13 cellular contexts compared by ENCODE assay signal in genomic region chr10:99532194-99532593, GRCh38. TPM values are rescaled to one million over a fixed set of nuclear protein-coding genes. Genes with fewer than 3 reads are reported as not detected.
DNase-seq lines count a peak whose midpoint lies in the region; ATAC-seq, FAIRE-seq and TF ChIP-seq lines count a peak whose summit lies in the region.
"Had no signal": no experiment of that assay in that cellular context is flagged by ENCODE, and none has a peak within 500 bp of the region (broad histone marks: within the 10 kb centered on the region; RNA-seq: fewer than 3 reads in every experiment).

No MANE protein-coding gene starts in this region.

- no peak for ATAC-seq in natural killer cell treated with Interleukin-12 subunit alpha and Interleukin-12 subunit beta and Interleukin-15 and Interleukin-18, amount 100 ng/mL, for 72 hours
- no peak for ATAC-seq in GM21381 (IDR thresholded peaks at IDR 0.05; ENCODE audit: unreplicated experiment)

- H3K27ac ChIP-seq in BLaER1, result no peak overlapping the region
- no peak overlapping the region for H3K27ac ChIP-seq in coronary artery
- H3K27ac ChIP-seq in small intestine (ENCODE audit: low read depth in 1 of 2, low read length in 1 of 2), result peak overlapping the region in 1 of 2 donors; percentile 87
- no peak overlapping the region for H3K27ac ChIP-seq in ovary
- H3K27ac ChIP-seq: parathyroid adenoma had no signal

- no peak overlapping the region for H3K9ac ChIP-seq in BLaER1
- H3K9ac ChIP-seq: parathyroid adenoma had no signal

- H3K4me3 Mint-ChIP-seq in natural killer cell treated with Interleukin-12 subunit alpha and Interleukin-12 subunit beta and Interleukin-15 and Interleukin-18, amount 100 ng/mL, for 72 hours, result peak overlapping the region; percentile 37

- TF ChIP-seq EP300 in ovary (IDR thresholded peaks at IDR 0.05), result no peak

- DNase-seq in HAP-1 (ENCODE audit: low spot score in 2 of 2), result no peak
- DNase-seq in coronary artery (ENCODE audit: low spot score), result no peak
- no peak for DNase-seq in natural killer cell treated with Interleukin-12 subunit alpha and Interleukin-12 subunit beta and Interleukin-15 and Interleukin-18, amount 100 ng/mL, for 72 hours (ENCODE audit: low spot score)
- no peak for DNase-seq in small intestine
- no peak for DNase-seq in ovary
- DNase-seq in HUDEP-2 (lab: John Stamatoyannopoulos, UW; ENCODE audit: unreplicated experiment in 76 of 76), result no peak
- DNase-seq: NCI-H1105 had no signal

- TF ChIP-seq CTCF in coronary artery (IDR thresholded peaks at IDR 0.05), result no peak
- TF ChIP-seq CTCF in ovary (IDR thresholded peaks at IDR 0.05), result no peak

- no peak for TF ChIP-seq POLR2A in ovary (IDR thresholded peaks at IDR 0.05)

- in situ Hi-C loops in HAP-1 (cut with MboI; ENCODE audit: low sequenced_read_pairs), result loop anchor here (5.0 kb wide), 1 partner anchor 100 kb away; the partner anchor contains the start of gene GOT1

- H3K27me3 ChIP-seq in BLaER1 (peaks cover 100% of the 10 kb centered on the region), HAP-1 (ENCODE audit: low read depth) (no peaks in the 10 kb centered on the region), small intestine (ENCODE audit: control insufficient read depth in 2 of 2, insufficient read depth in 2 of 2, low read length in 2 of 2) (peaks cover 24 to 38% of the 10 kb centered on the region in 2 donors), ovary (no peaks in the 10 kb centered on the region)

- H3K36me3 ChIP-seq in BLaER1, result no peaks in the 10 kb centered on the region
- H3K36me3 ChIP-seq in HAP-1 (replicated peaks), result no peaks in the 10 kb centered on the region; the same call in 1 of the 2 replicates
- H3K36me3 ChIP-seq in small intestine (ENCODE audit: control insufficient read depth in 2 of 2, insufficient read depth in 2 of 2, low read length in 2 of 2), result no peaks in the 10 kb centered on the region
- no peaks in the 10 kb centered on the region for H3K36me3 ChIP-seq in ovary
- H3K36me3 ChIP-seq: BE2C had no signal

- H3K27me3 Mint-ChIP-seq in natural killer cell treated with Interleukin-12 subunit alpha and Interleukin-12 subunit beta and Interleukin-15 and Interleukin-18, amount 100 ng/mL, for 72 hours, result peaks cover 66 to 79% of the 10 kb centered on the region in 2 donors

- H3K27ac Mint-ChIP-seq in natural killer cell treated with Interleukin-12 subunit alpha and Interleukin-12 subunit beta and Interleukin-15 and Interleukin-18, amount 100 ng/mL, for 72 hours, result no peak overlapping the region

- H3K36me3 Mint-ChIP-seq in natural killer cell treated with Interleukin-12 subunit alpha and Interleukin-12 subunit beta and Interleukin-15 and Interleukin-18, amount 100 ng/mL, for 72 hours, result no peaks in the 10 kb centered on the region

- no peak for FAIRE-seq in small intestine (lab: Jason Lieb, UNC)

- H3K4me1 Mint-ChIP-seq in natural killer cell treated with Interleukin-12 subunit alpha and Interleukin-12 subunit beta and Interleukin-15 and Interleukin-18, amount 100 ng/mL, for 72 hours (ENCODE audit: low read depth in 2 of 2), result peaks cover 28 to 29% of the 10 kb centered on the region in 2 donors

- H3K4me2 ChIP-seq in BLaER1, result peak overlapping the region; percentile 25

- intact Hi-C loops in ovary (cut with DNase I), result no loop called here

- WGBS in small intestine, 3 donors, result 14 to 24% (median 16%) methylated on average over 11 of the region's 11 CpGs
- 19 to 23% (median 22%) methylated on average over 11 of the region's 11 CpGs for WGBS in ovary, 3 donors

- H3K4me1 ChIP-seq in BLaER1 (peaks cover 30% of the 10 kb centered on the region), HAP-1 (peaks cover 25% of the 10 kb centered on the region), small intestine (ENCODE audit: control insufficient read depth in 2 of 2, insufficient read depth in 1 of 2, low read depth in 1 of 2, low read length in 1 of 2) (no peaks in the 10 kb centered on the region), ovary (ENCODE audit: insufficient read depth) (peaks cover 3% of the 10 kb centered on the region)
- H3K4me1 ChIP-seq: BE2C, parathyroid adenoma had no signal

- H4K20me1 ChIP-seq in BLaER1, result peaks cover 99% of the 10 kb centered on the region

- H3K9me3 Mint-ChIP-seq in natural killer cell treated with Interleukin-12 subunit alpha and Interleukin-12 subunit beta and Interleukin-15 and Interleukin-18, amount 100 ng/mL, for 72 hours, result no peaks in the 10 kb centered on the region

- H3K9me3 ChIP-seq in BLaER1 (peaks cover 54% of the 10 kb centered on the region), HAP-1 (peaks cover 4% of the 10 kb centered on the region; the same call in 1 of the 2 replicates), small intestine (ENCODE audit: control insufficient read depth, low read depth) (no peaks in the 10 kb centered on the region), ovary (peaks cover 0 to 4% of the 10 kb centered on the region in 2 donors)
- H3K9me3 ChIP-seq: BE2C had no signal

- H3K4me3 ChIP-seq in BLaER1, result 0 out of 2 replicates have a peak overlapping the region, but pooled peaks have one; percentile 30
- H3K4me3 ChIP-seq in HAP-1, result peak overlapping the region; percentile 45
- H3K4me3 ChIP-seq in coronary artery, result peak overlapping the region; percentile 38
- peak overlapping the region in 1 of 2 donors; percentile 14 for H3K4me3 ChIP-seq in small intestine (ENCODE audit: low read depth in 1 of 2, low read length in 2 of 2)
- no peak overlapping the region for H3K4me3 ChIP-seq in ovary

RNA-seq across cellular contexts. Expression of gene NKX2-3, which starts 0.5 kb away (rescaled TPM):
- total RNA-seq in natural killer cell treated with Interleukin-12 subunit alpha and Interleukin-12 subunit beta and Interleukin-15 and Interleukin-18, amount 100 ng/mL, for 72 hours, result not detected
- 10 to 100 TPM in 1 of 3 donors, 1 to 10 TPM in 1, under 1 TPM in 1; 0.67 to 11.9 (median 10.0) TPM for polyA plus RNA-seq in small intestine
- under 1 TPM in 1 of 7 donors, not detected in 6; 0.18 TPM for total RNA-seq in ovary
- under 1 TPM; 0.07 to 0.12 TPM for polyA plus RNA-seq in ovary
- total RNA-seq: HT1080, RPMI7951 had no signal
